8 cellular contexts compared by ENCODE assay signal in the genomic region with DNA sequence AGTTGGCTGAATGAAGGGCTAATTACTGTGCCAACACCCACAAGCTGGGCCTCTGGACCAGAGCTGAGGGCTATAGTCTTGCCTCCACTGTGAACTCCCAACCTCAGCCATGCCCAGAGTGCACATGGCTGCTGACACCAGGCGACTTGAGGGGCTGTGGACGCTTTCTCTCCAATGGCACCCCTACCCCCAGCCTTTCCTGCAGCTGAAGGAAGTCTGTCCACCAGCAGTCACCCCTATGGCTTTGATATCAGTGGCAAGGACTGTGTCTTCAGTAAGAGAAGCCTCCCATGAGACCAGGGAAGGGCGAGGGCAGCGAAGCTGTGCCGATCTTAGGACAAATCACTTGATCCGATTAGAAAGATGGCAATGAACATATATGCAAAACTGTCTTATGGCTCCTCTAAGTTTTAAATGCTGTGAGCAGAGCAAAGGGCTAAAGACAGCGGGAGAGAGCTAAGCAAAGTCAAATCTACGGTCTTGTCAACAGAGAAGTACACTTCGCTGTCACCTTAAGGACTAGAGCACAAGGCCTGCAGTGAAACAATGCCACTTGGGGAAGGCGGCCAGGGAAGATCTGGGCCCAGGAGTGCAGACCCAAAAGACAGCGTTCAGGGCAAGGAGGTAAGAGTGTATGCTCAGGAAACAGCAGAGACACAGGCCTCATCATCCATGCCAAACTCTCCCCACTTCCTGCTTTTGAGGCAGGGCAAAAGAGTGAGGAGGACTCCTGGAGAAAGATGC. TPM values are rescaled to one million over a fixed set of nuclear protein-coding genes. Genes with fewer than 3 reads are reported as not detected.
DNase-seq lines count a peak whose midpoint lies in the region; ATAC-seq and TF ChIP-seq lines count a peak whose summit lies in the region.

No MANE protein-coding gene starts in this region.

- TF ChIP-seq CTCF in RWPE1 (conservative IDR thresholded peaks at IDR 0.05; ENCODE audit: low read depth): no peak

- peaks cover 30% of the 10 kb centered on the region for H3K4me1 Mint-ChIP-seq in stimulated activated naive CD8-positive, alpha-beta T cell treated with anti-CD3 and anti-CD28 coated beads, Interleukin-15, Interleukin-2, amounts not matched to agents 100 ng/mL and 50 ng/mL, for 24 hours (ENCODE audit: low read depth)
- peaks cover 23% of the 10 kb centered on the region for H3K4me1 Mint-ChIP-seq in activated T-helper 2 cell treated with anti-CD3 and anti-CD28 coated beads, Interferon-gamma antibody, Interleukin-2, Interleukin-4, amounts not matched to agents 10 μg/mL and 5 μg/mL and 100 μg/mL, durations not matched to agents 14 hours and 24 hours and 36 hours (ENCODE audit: low read depth)
- H3K4me1 Mint-ChIP-seq in memory B cell: peaks cover 21% of the 10 kb centered on the region

- intact Hi-C loops in activated T-helper 2 cell treated with anti-CD3 and anti-CD28 coated beads, Interferon-gamma antibody, Interleukin-2, Interleukin-4, amounts not matched to agents 10 μg/mL and 5 μg/mL and 100 μg/mL, durations not matched to agents 14 hours and 24 hours and 36 hours (cut with micrococcal nuclease): loop anchor here (10.0 kb wide), 2 partner anchors 232 to 698 kb away; a partner anchor contains a TSS

- no peak for ATAC-seq in stimulated activated naive CD8-positive, alpha-beta T cell treated with anti-CD3 and anti-CD28 coated beads, Interleukin-15, Interleukin-2, amounts not matched to agents 100 U/mL and 50 U/mL, for 24 hours
- ATAC-seq in memory B cell (ENCODE audit: low read depth): no peak
- ATAC-seq in HG02970 (IDR thresholded peaks at IDR 0.05; ENCODE audit: low FRiP score, unreplicated experiment): no peak

- no peaks in the 10 kb centered on the region for H3K27me3 Mint-ChIP-seq in stimulated activated naive CD8-positive, alpha-beta T cell treated with anti-CD3 and anti-CD28 coated beads, Interleukin-15, Interleukin-2, amounts not matched to agents 100 ng/mL and 50 ng/mL, for 24 hours
- no peaks in the 10 kb centered on the region for H3K27me3 Mint-ChIP-seq in activated T-helper 2 cell treated with anti-CD3 and anti-CD28 coated beads, Interferon-gamma antibody, Interleukin-2, Interleukin-4, amounts not matched to agents 10 μg/mL and 5 μg/mL and 100 μg/mL, durations not matched to agents 14 hours and 24 hours and 36 hours (ENCODE audit: low read depth)
- no peaks in the 10 kb centered on the region for H3K27me3 Mint-ChIP-seq in memory B cell

- peak overlapping the region; percentile 91 for H3K27ac Mint-ChIP-seq in stimulated activated naive CD8-positive, alpha-beta T cell treated with anti-CD3 and anti-CD28 coated beads, Interleukin-15, Interleukin-2, amounts not matched to agents 100 ng/mL and 50 ng/mL, for 24 hours
- H3K27ac Mint-ChIP-seq in activated T-helper 2 cell treated with anti-CD3 and anti-CD28 coated beads, Interferon-gamma antibody, Interleukin-2, Interleukin-4, amounts not matched to agents 10 μg/mL and 5 μg/mL and 100 μg/mL, durations not matched to agents 14 hours and 24 hours and 36 hours: peak overlapping the region; percentile 95
- H3K27ac Mint-ChIP-seq in memory B cell: peak overlapping the region; percentile 92

- CTCF ChIA-PET in RWPE1 (lab: Yijun Ruan, JAX): interaction anchor here (1.2 kb wide), 1 partner anchor 8 kb away, joined by 3 read pairs; no protein-coding TSS in a partner anchor

- H3K36me3 Mint-ChIP-seq in stimulated activated naive CD8-positive, alpha-beta T cell treated with anti-CD3 and anti-CD28 coated beads, Interleukin-15, Interleukin-2, amounts not matched to agents 100 ng/mL and 50 ng/mL, for 24 hours (ENCODE audit: low read depth): peaks cover 41% of the 10 kb centered on the region
- H3K36me3 Mint-ChIP-seq in activated T-helper 2 cell treated with anti-CD3 and anti-CD28 coated beads, Interferon-gamma antibody, Interleukin-2, Interleukin-4, amounts not matched to agents 10 μg/mL and 5 μg/mL and 100 μg/mL, durations not matched to agents 14 hours and 24 hours and 36 hours (ENCODE audit: low read depth): peaks cover 40% of the 10 kb centered on the region
- H3K36me3 Mint-ChIP-seq in memory B cell: peaks cover 13% of the 10 kb centered on the region

- POLR2A ChIA-PET in RWPE1 (lab: Yijun Ruan, JAX; ENCODE audit: low non-redundant PET): interaction anchor here (0.6 kb wide), 1 partner anchor 351 kb away, joined by 4 read pairs; no protein-coding TSS in a partner anchor

- no peak for DNase-seq in stimulated activated naive CD8-positive, alpha-beta T cell treated with anti-CD3 and anti-CD28 coated beads, Interleukin-15, Interleukin-2, amounts not matched to agents 100 U/mL and 50 U/mL, for 24 hours
- no peak for DNase-seq in activated T-helper 2 cell treated with anti-CD3 and anti-CD28 coated beads, Interferon-gamma antibody, Interleukin-2, Interleukin-4, amounts not matched to agents 10 μg/mL and 5 μg/mL and 100 μg/mL, durations not matched to agents 14 hours and 24 hours and 36 hours (ENCODE audit: low spot score)
- DNase-seq in memory B cell (ENCODE audit: low spot score in 2 of 2): no peak
- DNase-seq in DMS153 treated with DMSO at 0.1 percent for 48 hours (lab: John Stamatoyannopoulos, UW; ENCODE audit: unreplicated experiment): no peak
- no peak for DNase-seq in RPMI8226
- no peak for DNase-seq in RWPE1 (ENCODE audit: low spot score)

- H3K4me3 Mint-ChIP-seq in stimulated activated naive CD8-positive, alpha-beta T cell treated with anti-CD3 and anti-CD28 coated beads, Interleukin-15, Interleukin-2, amounts not matched to agents 100 ng/mL and 50 ng/mL, for 24 hours: peak overlapping the region; percentile 95
- peak overlapping the region; percentile 97 for H3K4me3 Mint-ChIP-seq in activated T-helper 2 cell treated with anti-CD3 and anti-CD28 coated beads, Interferon-gamma antibody, Interleukin-2, Interleukin-4, amounts not matched to agents 10 μg/mL and 5 μg/mL and 100 μg/mL, durations not matched to agents 14 hours and 24 hours and 36 hours (ENCODE audit: low read depth)
- peak overlapping the region; percentile 99 for H3K4me3 Mint-ChIP-seq in memory B cell

- no peaks in the 10 kb centered on the region for H3K9me3 Mint-ChIP-seq in stimulated activated naive CD8-positive, alpha-beta T cell treated with anti-CD3 and anti-CD28 coated beads, Interleukin-15, Interleukin-2, amounts not matched to agents 100 ng/mL and 50 ng/mL, for 24 hours
- no peaks in the 10 kb centered on the region for H3K9me3 Mint-ChIP-seq in activated T-helper 2 cell treated with anti-CD3 and anti-CD28 coated beads, Interferon-gamma antibody, Interleukin-2, Interleukin-4, amounts not matched to agents 10 μg/mL and 5 μg/mL and 100 μg/mL, durations not matched to agents 14 hours and 24 hours and 36 hours
- no peaks in the 10 kb centered on the region for H3K9me3 Mint-ChIP-seq in memory B cell

- no peak overlapping the region for H3K27ac ChIP-seq in RWPE1

RNA-seq across cellular contexts. Expression of a gene that starts 1.6 kb away (rescaled TPM):
- total RNA-seq in activated T-helper 2 cell treated with anti-CD3 and anti-CD28 coated beads, Interferon-gamma antibody, Interleukin-2, Interleukin-4, amounts not matched to agents 10 μg/mL and 5 μg/mL and 100 μg/mL, durations not matched to agents 14 hours and 24 hours and 36 hours: 67.9 and 68.8 TPM in 2 replicates

RNA-seq across cellular contexts. Expression of a gene that starts 14.7 kb away (rescaled TPM):
- total RNA-seq in activated T-helper 2 cell treated with anti-CD3 and anti-CD28 coated beads, Interferon-gamma antibody, Interleukin-2, Interleukin-4, amounts not matched to agents 10 μg/mL and 5 μg/mL and 100 μg/mL, durations not matched to agents 14 hours and 24 hours and 36 hours: not detected in 2 replicates

RNA-seq across cellular contexts. Expression of a gene that starts 57.4 kb away (rescaled TPM):
- total RNA-seq in activated T-helper 2 cell treated with anti-CD3 and anti-CD28 coated beads, Interferon-gamma antibody, Interleukin-2, Interleukin-4, amounts not matched to agents 10 μg/mL and 5 μg/mL and 100 μg/mL, durations not matched to agents 14 hours and 24 hours and 36 hours: not detected in 2 replicates
